ENCODE assay signal across 17 cellular contexts in the genomic region with DNA sequence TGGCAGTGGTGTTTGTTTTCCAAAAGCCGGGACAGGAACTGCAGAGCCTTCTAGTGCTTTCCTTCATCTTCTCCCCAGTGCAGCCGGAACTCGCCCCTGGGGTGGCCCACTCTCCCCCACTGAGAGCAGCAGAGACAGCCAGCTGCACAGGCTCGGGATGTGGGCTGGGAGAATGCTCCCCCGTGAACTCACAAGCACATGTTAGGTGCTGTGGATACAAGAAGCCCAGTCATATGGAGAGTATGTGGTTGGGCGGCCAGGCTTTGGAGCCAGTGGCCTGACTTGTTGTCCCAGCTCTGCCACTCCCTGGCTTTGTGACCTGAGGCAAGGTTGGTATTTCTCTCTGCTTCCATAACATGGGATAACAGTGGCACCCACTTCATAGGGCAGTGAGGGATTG. TPM values are rescaled to one million over a fixed set of nuclear protein-coding genes. Genes with fewer than 3 reads are reported as not detected.
DNase-seq lines count a peak whose midpoint lies in the region; ATAC-seq, FAIRE-seq and TF ChIP-seq lines count a peak whose summit lies in the region.
"Had no signal": no experiment of that assay in that cellular context is flagged by ENCODE, and none has a peak within 500 bp of the region (broad histone marks: within the 10 kb centered on the region; RNA-seq: fewer than 3 reads in every experiment).

No MANE protein-coding gene starts in this region.

- DNase-seq in IMR-90 (peak; percentile 15), body of pancreas (no peak), keratinocyte (ENCODE audit: low read depth, low spot score) (no peak), renal cortical epithelial cell (ENCODE audit: low read depth) (peak; percentile 57), HUDEP-2 (lab: John Stamatoyannopoulos, UW; ENCODE audit: unreplicated experiment in 76 of 76) (no peak), T-helper 2 cell (no peak)
- DNase-seq: activated CD8-positive, alpha-beta memory T cell treated with anti-CD3 and anti-CD28 coated beads, Interleukin-2, amount 10 ng/mL, durations not matched to agents 7 days and 5 days; activated naive CD4-positive, alpha-beta T cell treated with Interleukin-2 at 50 U/mL for 16 hours; cerebellar nuclear complex; NCI-H2107; SK-N-SH; stimulated activated naive CD4-positive, alpha-beta T cell had no signal

- H3K9me3 ChIP-seq in IMR-90 (ENCODE audit: control insufficient read depth, insufficient read depth, low read length) (no peaks in the 10 kb centered on the region), body of pancreas (no peaks in the 10 kb centered on the region), keratinocyte (ENCODE audit: control insufficient read depth, low read depth, low read length) (no peaks in the 10 kb centered on the region)
- H3K9me3 ChIP-seq: SK-N-SH had no signal

- no peak overlapping the region for H3K18ac ChIP-seq in IMR-90 (ENCODE audit: low read depth, low read length)

- no peak overlapping the region for H2BK120ac ChIP-seq in IMR-90 (ENCODE audit: low read depth, low read length)

- no peak overlapping the region for H3K14ac ChIP-seq in IMR-90 (replicated peaks; ENCODE audit: low read depth, low read length)

- no peak for FAIRE-seq in keratinocyte (lab: Jason Lieb, UNC)
- FAIRE-seq: H1 had no signal

- H3K23ac ChIP-seq in IMR-90 (ENCODE audit: low read depth, low read length): no peak overlapping the region

- ATAC-seq in IMR-90 (ENCODE audit: low read depth): no peak; the same call in 1 of the 2 replicates
- no peak for ATAC-seq in body of pancreas
- no peak for ATAC-seq in GM21390 (IDR thresholded peaks at IDR 0.05; ENCODE audit: unreplicated experiment)
- ATAC-seq in HG02610 (IDR thresholded peaks at IDR 0.05; ENCODE audit: unreplicated experiment): no peak
- ATAC-seq: activated CD8-positive, alpha-beta memory T cell treated with anti-CD3 and anti-CD28 coated beads, Interleukin-2, amount 10 ng/mL, durations not matched to agents 7 days and 5 days had no signal

- H4K20me1 ChIP-seq in IMR-90 (ENCODE audit: insufficient read depth, low read length) (no peaks in the 10 kb centered on the region), keratinocyte (ENCODE audit: control insufficient read depth, extremely low read depth, insufficient read depth, low read length) (no peaks in the 10 kb centered on the region)

- H3K4me1 ChIP-seq in IMR-90 (ENCODE audit: control insufficient read depth, insufficient read depth, low read length) (peaks cover 3% of the 10 kb centered on the region), body of pancreas (peaks cover 8% of the 10 kb centered on the region), keratinocyte (ENCODE audit: control insufficient read depth, extremely low read depth, insufficient read depth, low read length) (peaks cover 32% of the 10 kb centered on the region)

- H3K79me1 ChIP-seq in IMR-90 (ENCODE audit: low read depth in 1 of 2, low read length in 2 of 2): no peaks in the 10 kb centered on the region

- CTCF ChIA-PET in IMR-90 (lab: Yijun Ruan, JAX): no interaction called here

- TF ChIP-seq CTCF in IMR-90 (conservative IDR thresholded peaks at IDR 0.05; ENCODE audit: low read depth, low read length) (no peak), body of pancreas (IDR thresholded peaks at IDR 0.05) (no peak), keratinocyte (optimal IDR thresholded peaks at IDR 0.05 in 1 of 3, IDR thresholded peaks at IDR 0.05 in 1 of 3, conservative IDR thresholded peaks at IDR 0.05 in 1 of 3; ENCODE audit: extremely low read depth in 1 of 3, insufficient read depth in 2 of 3, low read length in 3 of 3) (no peak)

- H2AK5ac ChIP-seq in IMR-90 (ENCODE audit: low read depth, low read length): no peak overlapping the region

- no peak overlapping the region for H4K5ac ChIP-seq in IMR-90 (ENCODE audit: low read depth, low read length)

- no peak overlapping the region for H2AK9ac ChIP-seq in IMR-90 (replicated peaks; ENCODE audit: low read depth, low read length, poor library complexity)

- no peak for TF ChIP-seq RAD21 in IMR-90 (IDR thresholded peaks at IDR 0.05; ENCODE audit: low read length)

- no peak overlapping the region for H3K9ac ChIP-seq in IMR-90 (ENCODE audit: low read depth, low read length)
- H3K9ac ChIP-seq in keratinocyte (ENCODE audit: control insufficient read depth, extremely low read depth, insufficient read depth, low read length): no peak overlapping the region
- H3K9ac ChIP-seq: SK-N-SH had no signal

- no peak overlapping the region for H4K8ac ChIP-seq in IMR-90 (ENCODE audit: low read depth in 2 of 2, low read length in 2 of 2)

- no peak overlapping the region for H4K91ac ChIP-seq in IMR-90 (ENCODE audit: insufficient read depth, low read depth, low read length)

- H3K9me1 ChIP-seq in IMR-90 (ENCODE audit: insufficient read depth, low read length) (no peaks in the 10 kb centered on the region), keratinocyte (ENCODE audit: control insufficient read depth, extremely low read depth, insufficient read depth, low read length) (no peaks in the 10 kb centered on the region)

- intact Hi-C loops in IMR-90 (cut with micrococcal nuclease) (no loop called here), body of pancreas (cut with DNase I) (no loop called here)

- H3K79me2 ChIP-seq in keratinocyte (ENCODE audit: control insufficient read depth, insufficient read depth, low read length): no peaks in the 10 kb centered on the region

- peak overlapping the region; percentile 13 for H2AFZ ChIP-seq in IMR-90 (replicated peaks; ENCODE audit: low read length, poor library complexity)
- H2AFZ ChIP-seq in keratinocyte (ENCODE audit: control insufficient read depth, low read length): no peak overlapping the region

- no peak overlapping the region for H2BK5ac ChIP-seq in IMR-90 (ENCODE audit: low read depth, low read length, poor library complexity, severe bottlenecking)

- no peak for TF ChIP-seq POLR2A in IMR-90 (IDR thresholded peaks at IDR 0.05; ENCODE audit: low read depth, low read length)
- no peak for TF ChIP-seq POLR2A in body of pancreas (IDR thresholded peaks at IDR 0.05)

- H2BK20ac ChIP-seq in IMR-90 (ENCODE audit: low read depth, low read length): no peak overlapping the region

- POLR2A ChIA-PET in IMR-90 (lab: Charles Lee; ENCODE audit: unreplicated experiment): no interaction called here

- H3K36me3 ChIP-seq in IMR-90 (ENCODE audit: control insufficient read depth, insufficient read depth, low read length): no peaks in the 10 kb centered on the region
- H3K36me3 ChIP-seq in body of pancreas (replicated peaks in 1 of 2; ENCODE audit: insufficient read depth in 1 of 2, low read depth in 2 of 2): no peaks in the 10 kb centered on the region
- H3K36me3 ChIP-seq in keratinocyte (ENCODE audit: control insufficient read depth in 2 of 2, extremely low read depth in 1 of 2, insufficient read depth in 2 of 2, low read length in 2 of 2): no peaks in the 10 kb centered on the region

- no peak overlapping the region for H3K4me3 ChIP-seq in IMR-90 (ENCODE audit: insufficient read depth, low read depth, low read length)
- no peak overlapping the region for H3K4me3 ChIP-seq in body of pancreas
- H3K4me3 ChIP-seq in keratinocyte (ENCODE audit: control insufficient read depth in 2 of 3, extremely low read depth in 1 of 3, insufficient read depth in 2 of 3, low read depth in 1 of 3, low read length in 3 of 3): no peak overlapping the region

- in situ Hi-C loops in IMR-90 (cut with MboI; ENCODE audit: low sequenced_read_pairs): no loop called here

- H3K4ac ChIP-seq in IMR-90 (ENCODE audit: low read depth, low read length): no peak overlapping the region

- H3K56ac ChIP-seq in IMR-90 (ENCODE audit: extremely low read depth, insufficient read depth, low read length): no peak overlapping the region

- BruUV-seq in IMR-90 (replicated peaks; lab: Mats Ljungman, UMichigan): no TSS peak

- H3K27ac ChIP-seq in IMR-90 (ENCODE audit: insufficient read depth, low read length) (no peak overlapping the region), body of pancreas (peak overlapping the region; percentile 16 to 67 (median 60)), keratinocyte (ENCODE audit: control insufficient read depth, insufficient read depth, low read length) (no peak overlapping the region)
- H3K27ac ChIP-seq: C4-2B, HL-60 had no signal

- H3K4me2 ChIP-seq in IMR-90 (ENCODE audit: low read depth, low read length) (no peak overlapping the region), keratinocyte (ENCODE audit: control insufficient read depth, extremely low read depth, insufficient read depth, low read depth, low read length) (peak overlapping the region; percentile 12)
- H3K4me2 ChIP-seq: SK-N-SH had no signal

- WGBS in IMR-90 (ENCODE audit: extremely low coverage in 2 of 2, insufficient read length in 1 of 2), 2 experiments: no CpG with 5 or more reads among the region's 6 CpGs
- WGBS in body of pancreas, 2 donors: 61 to 73% methylated on average over 6 of the region's 6 CpGs

- no peak overlapping the region for H2BK15ac ChIP-seq in IMR-90 (ENCODE audit: low read depth, low read length)

- dilution Hi-C loops in IMR-90 (cut with HindIII; ENCODE audit: low sequenced_read_pairs, unreplicated experiment) (no loop called here), keratinocyte (cut with MboI; ENCODE audit: extremely low pct_ligation_motif_present, low sequenced_read_pairs) (no loop called here)

- H3K27me3 ChIP-seq in IMR-90 (ENCODE audit: control insufficient read depth, insufficient read depth, low read length): peaks cover 26% of the 10 kb centered on the region
- H3K27me3 ChIP-seq in body of pancreas: no peaks in the 10 kb centered on the region
- H3K27me3 ChIP-seq in keratinocyte (ENCODE audit: control insufficient read depth, extremely low read depth, insufficient read depth, low read length): peaks cover 33% of the 10 kb centered on the region

RNA-seq across cellular contexts. Expression of gene KIAA0232, which starts 9.4 kb away (rescaled TPM):
- total RNA-seq in IMR-90 (2012; rRNA removed) (19.5 and 23.1 TPM in 2 replicates), body of pancreas (10 to 100 TPM in 1 of 2 donors, 1 to 10 TPM in 1; 9.6 to 15.0 TPM), renal cortical epithelial cell (43.9 and 59.4 TPM in 2 replicates)
- polyA plus RNA-seq in IMR-90 (2012; rRNA removed) (5.8 and 6.8 TPM in 2 replicates), keratinocyte (8.5 to 10.0 TPM (median 9.1 TPM) in 3 replicates)
- 1.8 and 4.3 TPM in 2 replicates for polyA plus RNA-seq in IMR-90 (2012; cell fraction: cytosol; rRNA removed)
- polyA plus RNA-seq in IMR-90 (2012; cell fraction: nucleus; rRNA removed; ENCODE audit: low replicate concordance): 3.7 and 10.2 TPM in 2 replicates
- 9.8 TPM for polyA plus RNA-seq in keratinocyte (2011; ENCODE audit: low read depth)
- polyA plus RNA-seq in keratinocyte (2011; cell fraction: cytosol; rRNA removed): 5.6 and 9.4 TPM in 2 replicates
- polyA plus RNA-seq in keratinocyte (2011; cell fraction: nucleus; rRNA removed): 12.6 and 15.6 TPM in 2 replicates
- polyA plus RNA-seq in keratinocyte (2012; ENCODE audit: low replicate concordance): 7.6 and 7.8 TPM in 2 replicates
- 9.2 to 15.4 TPM (median 13.9 TPM) in 3 replicates for polyA minus RNA-seq in keratinocyte
- 9.2 TPM for polyA minus RNA-seq in keratinocyte (2011; cell fraction: cytosol; rRNA and poly(A)+ RNA removed)
- polyA minus RNA-seq in keratinocyte (2011; cell fraction: nucleus; rRNA and poly(A)+ RNA removed): 13.4 and 27.8 TPM in 2 replicates

RNA-seq across cellular contexts. Expression of gene BLOC1S4, which starts 57.1 kb away (rescaled TPM):
- total RNA-seq in IMR-90 (2012; rRNA removed) (8.8 and 13.3 TPM in 2 replicates), body of pancreas (10 to 100 TPM; 16.5 to 17.1 TPM), renal cortical epithelial cell (18.1 and 21.2 TPM in 2 replicates)
- polyA plus RNA-seq in IMR-90 (2012; rRNA removed) (22.1 and 24.2 TPM in 2 replicates), keratinocyte (11.2 to 13.6 TPM (median 11.7 TPM) in 3 replicates)
- 7.3 and 27.7 TPM in 2 replicates for polyA plus RNA-seq in IMR-90 (2012; cell fraction: cytosol; rRNA removed)
- 8.6 and 17.4 TPM in 2 replicates for polyA plus RNA-seq in IMR-90 (2012; cell fraction: nucleus; rRNA removed; ENCODE audit: low replicate concordance)
- polyA plus RNA-seq in keratinocyte (2011; ENCODE audit: low read depth): 4.5 TPM
- 10.5 and 12.0 TPM in 2 replicates for polyA plus RNA-seq in keratinocyte (2011; cell fraction: cytosol; rRNA removed)
- polyA plus RNA-seq in keratinocyte (2011; cell fraction: nucleus; rRNA removed): 11.2 and 12.2 TPM in 2 replicates
- 7.1 and 12.2 TPM in 2 replicates for polyA plus RNA-seq in keratinocyte (2012; ENCODE audit: low replicate concordance)
- 2.7 to 3.8 TPM (median 3.1 TPM) in 3 replicates for polyA minus RNA-seq in keratinocyte
- polyA minus RNA-seq in keratinocyte (2011; cell fraction: cytosol; rRNA and poly(A)+ RNA removed): 17.8 TPM
- polyA minus RNA-seq in keratinocyte (2011; cell fraction: nucleus; rRNA and poly(A)+ RNA removed): 3.9 and 4.3 TPM in 2 replicates

Comparison
In these comparisons a context has a peak if more than half of its experiments do, and no peak if none do; other contexts are left out.
1. DNase-seq: peak in IMR-90 (single experiment) and renal cortical epithelial cell (single experiment); none in body of pancreas (0 of 4), keratinocyte (single experiment), HUDEP-2 (0 of 76) and T-helper 2 cell (0 of 5).
2. H3K27ac ChIP-seq: peak in body of pancreas (4 of 4); none in IMR-90 (single experiment) and keratinocyte (single experiment).